ENCODE assay signal across 8 cellular contexts in genomic region chr2:24382363-24383021, GRCh38. TPM values are rescaled to one million over a fixed set of nuclear protein-coding genes. Genes with fewer than 3 reads are reported as not detected.
DNase-seq lines count a peak whose midpoint lies in the region; ATAC-seq and TF ChIP-seq lines count a peak whose summit lies in the region.

No MANE protein-coding gene starts in this region.

- POLR2A ChIA-PET in HEK293 (lab: Yijun Ruan, JAX), result no interaction called here

- H3K4me1 ChIP-seq in HEK293 (ENCODE audit: control insufficient read depth, insufficient read depth, low read length) (no peaks in the 10 kb centered on the region), right lobe of liver (no peaks in the 10 kb centered on the region)

- no peaks in the 10 kb centered on the region for H3K9me3 Mint-ChIP-seq in Calu3 (ENCODE audit: low read depth, unreplicated experiment)

- DNase-seq in Calu3, result peak; percentile 63
- peak; percentile 72 for DNase-seq in NCI-H345 (lab: John Stamatoyannopoulos, UW)
- peak; percentile 22 for DNase-seq in activated CD4-positive, alpha-beta T cell treated with anti-CD3 and anti-CD28 coated beads for 1 hour
- DNase-seq in choroid plexus epithelial cell (ENCODE audit: low read depth), result peak; percentile 83
- peak in 2 of 3 donors; percentile 41 to 58 for DNase-seq in right lobe of liver
- peak in 2 of 3 experiments; percentile 37 to 51 for DNase-seq in stimulated activated CD4-positive, alpha-beta T cell treated with anti-CD3 and anti-CD28 coated beads, TNF-alpha, amount 100 ng/mL, for 24 hours (ENCODE audit: low read depth in 3 of 3)

- no peak overlapping the region for H3K4me3 Mint-ChIP-seq in Calu3 (ENCODE audit: low read depth, unreplicated experiment)

- intact Hi-C loops in Calu3 (cut with micrococcal nuclease; ENCODE audit: unreplicated experiment), result loop anchor here (1.0 kb wide), 1 partner anchor 154 kb away; no protein-coding TSS in a partner anchor
- intact Hi-C loops in right lobe of liver (cut with DNase I), result loop anchor here in 1 of 2 donors (10.0 kb wide), 1 partner anchor 158 kb away; no protein-coding TSS in a partner anchor

- no peak for TF ChIP-seq POLR2A in right lobe of liver (IDR thresholded peaks at IDR 0.05)

- no peak overlapping the region for H3K27ac Mint-ChIP-seq in Calu3 (ENCODE audit: unreplicated experiment)

- H3K4me1 Mint-ChIP-seq in Calu3 (ENCODE audit: low read depth, unreplicated experiment), result no peaks in the 10 kb centered on the region

- H3K27me3 Mint-ChIP-seq in Calu3 (ENCODE audit: unreplicated experiment), result no peaks in the 10 kb centered on the region

- no peaks in the 10 kb centered on the region for H3K36me3 Mint-ChIP-seq in Calu3 (ENCODE audit: insufficient read depth, unreplicated experiment)

- TF ChIP-seq CTCF in Calu3 (IDR thresholded peaks at IDR 0.05; ENCODE audit: unreplicated experiment), result peak; percentile 73
- no peak for TF ChIP-seq CTCF in HEK293 (tag by site-specific recombination; IDR thresholded peaks at IDR 0.05)
- TF ChIP-seq CTCF in choroid plexus epithelial cell (conservative IDR thresholded peaks at IDR 0.05; ENCODE audit: low read depth, low read length), result peak; percentile 79
- peak; percentile 46 to 82 (median 75) for TF ChIP-seq CTCF in right lobe of liver (IDR thresholded peaks at IDR 0.05)

- H3K27ac ChIP-seq in HEK293 (ENCODE audit: extremely low read depth, low read depth, low read length) (no peak overlapping the region), right lobe of liver (no peak overlapping the region)

- no peaks in the 10 kb centered on the region for H3K27me3 ChIP-seq in right lobe of liver

- 21% methylated on average over 10 of the region's 10 CpGs for WGBS in right lobe of liver (ENCODE audit: insufficient coverage, low coverage, low lambda C conversion rate, missing lambda C conversion rate)

- H3K36me3 ChIP-seq in HEK293 (ENCODE audit: control insufficient read depth in 2 of 2, insufficient read depth in 1 of 2, low read length in 2 of 2) (no peaks in the 10 kb centered on the region), right lobe of liver (no peaks in the 10 kb centered on the region)

- peak; percentile 90 to 96 (median 93) for ATAC-seq in right lobe of liver
- ATAC-seq in HG03025 (IDR thresholded peaks at IDR 0.05; ENCODE audit: low FRiP score, unreplicated experiment), result no peak

- H3K4me3 ChIP-seq in HEK293 (ENCODE audit: low read depth, low read length), result no peak overlapping the region
- H3K4me3 ChIP-seq in choroid plexus epithelial cell (ENCODE audit: low read depth, low read length), result no peak overlapping the region
- H3K4me3 ChIP-seq in right lobe of liver, result no peak overlapping the region

- CTCF ChIA-PET in Calu3 (lab: Charles Lee), result no interaction called here
- CTCF ChIA-PET in HEK293 (lab: Yijun Ruan, JAX), result interaction anchor here (0.6 to 1.9 kb wide), 5 partner anchors 157 to 1247 kb away, joined by 3 to 5 read pairs (median 3); partner anchors contain the start of gene SF3B6

- BruUV-seq in Calu3 (replicated peaks; lab: Mats Ljungman, UMichigan), result no TSS peak

- H3K9me3 ChIP-seq in HEK293 (ENCODE audit: control insufficient read depth, insufficient read depth, low read depth, low read length), result no peaks in the 10 kb centered on the region
- H3K9me3 ChIP-seq in right lobe of liver, result no peaks in the 10 kb centered on the region

TF ChIP-seq in HEK293, 187 proteins besides CTCF, POLR2A, EP300 and RAD21:
- TF ChIP-seq ZNF24 (tag by site-specific recombination; IDR thresholded peaks at IDR 0.05) (no peak), ZNF654 (tag by site-specific recombination; IDR thresholded peaks at IDR 0.05; ENCODE audit: low read depth) (peak; percentile 48), ZNF362 (tag by site-specific recombination; IDR thresholded peaks at IDR 0.05) (0 out of 2 replicates have a peak, but pooled peaks have one; percentile 38), ZNF335 (tag by site-specific recombination; conservative IDR thresholded peaks at IDR 0.05) (0 out of 2 replicates have a peak, but pooled peaks have one; percentile 10)
TF ChIP-seq in HEK293: peak in this region for 3.

RNA-seq across cellular contexts. Expression of gene ITSN2, which starts 22.2 kb away (rescaled TPM):
- total RNA-seq in Calu3 (2022), result 44.3 and 45.4 TPM in 2 replicates
- total RNA-seq in right lobe of liver, result 10 to 100 TPM; 22.6 to 34.1 (median 28.9) TPM

Comparison
In these comparisons a context has a peak if more than half of its experiments do, and no peak if none do; other contexts are left out.
1. DNase-seq: peak in every context shown above with its lines; median percentile 83 in choroid plexus epithelial cell; 72 in NCI-H345; 63 in Calu3; 50 in right lobe of liver; 44 in stimulated activated CD4-positive, alpha-beta T cell treated with anti-CD3 and anti-CD28 coated beads, TNF-alpha, amount 100 ng/mL, for 24 hours; 22 in activated CD4-positive, alpha-beta T cell treated with anti-CD3 and anti-CD28 coated beads for 1 hour.